Comparison of ENCODE assay signal across 28 cellular contexts in genomic region chr17:61429274-61429673, GRCh38. TPM values are rescaled to one million over a fixed set of nuclear protein-coding genes. Genes with fewer than 3 reads are reported as not detected.
"Had no signal": no experiment of that assay in that cellular context is flagged by ENCODE, and none has a peak within 500 bp of the region (broad histone marks: within the 10 kb centered on the region; RNA-seq: fewer than 3 reads in every experiment).

No MANE protein-coding gene starts in this region.

- H3K27ac ChIP-seq: stomach, suprapubic skin, testis, thoracic aorta, thyroid gland, tibial artery, tibial nerve, transverse colon, upper lobe of left lung, upper lobe of right lung, uterus, vagina had no signal

- H3K4me1 ChIP-seq: stomach, suprapubic skin, testis, thyroid gland, tibial artery, tibial nerve, transverse colon, upper lobe of left lung, upper lobe of right lung, uterus, vagina had no signal

- ATAC-seq: stimulated activated effector memory CD8-positive, alpha-beta T cell treated with anti-CD3 and anti-CD28 coated beads, Interleukin-12 subunit alpha, Interleukin-12 subunit beta, amount 100 ng/mL, for 72 hours; stimulated activated memory B cell treated with anti-CD40 and anti-IgM and Interleukin-4, amounts not matched to agents 10 μg/mL and 1 μg/mL and 100 μg/mL, for 72 hours; stimulated activated naive B cell treated with anti-CD40 and anti-IgM and Interleukin-4, amounts not matched to agents 10 μg/mL and 1 μg/mL and 100 μg/mL, for 72 hours; stimulated activated naive CD8-positive, alpha-beta T cell treated with anti-CD3 and anti-CD28 coated beads, Interleukin-15, amount 100 ng/mL, for 72 hours; stimulated activated naive CD8-positive, alpha-beta T cell treated with anti-CD3 and anti-CD28 coated beads, Interleukin-15, Interleukin-2, amounts not matched to agents 100 U/mL and 50 U/mL, for 24 hours; upper lobe of right lung had no signal

- H3K9me3 ChIP-seq: stomach, suprapubic skin, testis, thoracic aorta, thyroid gland, tibial artery, tibial nerve, transverse colon, upper lobe of left lung, upper lobe of right lung, uterus, vagina had no signal

- H3K36me3 ChIP-seq: stomach, suprapubic skin, thoracic aorta, thyroid gland, tibial artery, tibial nerve, transverse colon, upper lobe of left lung, upper lobe of right lung, uterus, vagina had no signal

- DNase-seq: stimulated activated CD4-positive, alpha-beta T cell treated with anti-CD3 and anti-CD28 coated beads, Interleukin-2, amount 100 ng/mL, for 48 hours; stimulated activated CD4-positive, alpha-beta T cell treated with anti-CD3 and anti-CD28 coated beads, Interleukin-4, amount 100 ng/mL, for 1 hour; stimulated activated CD4-positive, alpha-beta T cell treated with anti-CD3 and anti-CD28 coated beads, Interleukin-4, amount 100 ng/mL, for 24 hours; stimulated activated CD4-positive, alpha-beta T cell treated with anti-CD3 and anti-CD28 coated beads, Interleukin-4, amount 100 ng/mL, for 4 hours; stimulated activated CD8-positive, alpha-beta memory T cell treated with anti-CD3 and anti-CD28 coated beads, Interleukin-4, amount 100 ng/mL, for 48 hours; stimulated activated naive B cell treated with anti-CD40 and anti-IgM and Interleukin-4, amounts not matched to agents 10 μg/mL and 1 μg/mL and 100 μg/mL, for 72 hours; stimulated activated naive CD4-positive, alpha-beta T cell; stimulated activated naive CD4-positive, alpha-beta T cell treated with Interleukin-2 at 50 U/mL for 16 hours; stimulated activated naive CD8-positive, alpha-beta T cell treated with anti-CD3 and anti-CD28 coated beads, Interleukin-15, amount 100 ng/mL, for 72 hours; stimulated activated naive CD8-positive, alpha-beta T cell treated with anti-CD3 and anti-CD28 coated beads, Interleukin-15, Interleukin-2, amounts not matched to agents 100 U/mL and 50 U/mL, for 24 hours; stomach; substantia nigra; testis; thyroid gland; tibial artery; transverse colon; trophoblast cell; upper lobe of left lung; upper lobe of right lung; uterus had no signal

- H3K27me3 ChIP-seq: testis, thyroid gland, upper lobe of left lung, vagina had no signal

- H3K4me3 ChIP-seq: stomach, suprapubic skin, testis, thoracic aorta, thyroid gland, tibial artery, tibial nerve, transverse colon, upper lobe of left lung, upper lobe of right lung, uterus, vagina had no signal

RNA-seq across cellular contexts. Expression of gene TBX4, which starts 22.9 kb away (rescaled TPM):
- total RNA-seq: temporal lobe, thoracic aorta, tibial nerve, ureter, uterus, vagina had no signal
